In the genomic region with DNA sequence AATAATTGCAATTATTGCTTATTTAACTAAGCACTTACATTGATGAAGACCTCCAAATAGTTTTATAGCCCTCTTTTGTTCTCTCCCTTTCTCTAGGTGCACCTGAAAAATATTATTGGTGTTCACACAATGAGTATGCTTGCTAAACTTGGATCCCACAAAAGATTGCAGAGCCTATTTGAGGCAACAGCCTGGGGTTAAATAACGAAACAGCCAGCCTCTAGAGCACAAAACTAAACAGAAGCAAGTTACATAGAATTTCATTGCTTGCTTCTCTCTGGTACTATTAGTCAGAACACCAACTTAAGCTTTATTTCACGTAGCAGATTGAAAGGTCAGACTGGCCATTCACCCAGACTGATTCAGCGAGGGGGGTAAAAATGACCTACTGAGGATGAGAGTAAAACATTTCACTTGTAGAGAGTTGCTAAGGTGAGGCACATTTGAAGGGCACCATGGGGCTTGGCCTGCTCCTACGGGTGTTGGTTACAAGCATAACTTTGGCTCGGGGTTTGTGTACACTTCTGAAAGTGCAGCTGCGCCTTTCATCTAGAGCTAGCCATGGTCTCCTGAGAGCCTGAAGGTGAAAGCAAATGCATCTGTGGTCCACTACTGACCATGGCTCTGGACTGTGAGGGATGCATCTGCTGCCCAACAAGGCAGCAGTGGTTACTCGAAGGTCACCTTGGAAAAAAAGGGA, we compare ENCODE assay signal across 1 cellular context.
A peak's percentile ranks its signal among the peaks of the same experiment; 100 is the strongest.
TF ChIP-seq lines count a peak whose summit lies in the region.

No MANE protein-coding gene starts in this region.

TF ChIP-seq in GM12878, 131 proteins besides CTCF, POLR2A, EP300 and RAD21 (continued from another document and continues in another):
- TF ChIP-seq, protein P1, sequence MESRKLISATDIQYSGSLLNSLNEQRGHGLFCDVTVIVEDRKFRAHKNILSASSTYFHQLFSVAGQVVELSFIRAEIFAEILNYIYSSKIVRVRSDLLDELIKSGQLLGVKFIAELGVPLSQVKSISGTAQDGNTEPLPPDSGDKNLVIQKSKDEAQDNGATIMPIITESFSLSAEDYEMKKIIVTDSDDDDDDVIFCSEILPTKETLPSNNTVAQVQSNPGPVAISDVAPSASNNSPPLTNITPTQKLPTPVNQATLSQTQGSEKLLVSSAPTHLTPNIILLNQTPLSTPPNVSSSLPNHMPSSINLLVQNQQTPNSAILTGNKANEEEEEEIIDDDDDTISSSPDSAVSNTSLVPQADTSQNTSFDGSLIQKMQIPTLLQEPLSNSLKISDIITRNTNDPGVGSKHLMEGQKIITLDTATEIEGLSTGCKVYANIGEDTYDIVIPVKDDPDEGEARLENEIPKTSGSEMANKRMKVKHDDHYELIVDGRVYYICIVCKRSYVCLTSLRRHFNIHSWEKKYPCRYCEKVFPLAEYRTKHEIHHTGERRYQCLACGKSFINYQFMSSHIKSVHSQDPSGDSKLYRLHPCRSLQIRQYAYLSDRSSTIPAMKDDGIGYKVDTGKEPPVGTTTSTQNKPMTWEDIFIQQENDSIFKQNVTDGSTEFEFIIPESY (IDR thresholded peaks at IDR 0.05) = no peak
- TF ChIP-seq BCL11A (IDR thresholded peaks at IDR 0.05; ENCODE audit: low read depth, low read length) = 0 out of 2 replicates have a peak, but pooled peaks have one; percentile 24
- TF ChIP-seq, protein P2, sequence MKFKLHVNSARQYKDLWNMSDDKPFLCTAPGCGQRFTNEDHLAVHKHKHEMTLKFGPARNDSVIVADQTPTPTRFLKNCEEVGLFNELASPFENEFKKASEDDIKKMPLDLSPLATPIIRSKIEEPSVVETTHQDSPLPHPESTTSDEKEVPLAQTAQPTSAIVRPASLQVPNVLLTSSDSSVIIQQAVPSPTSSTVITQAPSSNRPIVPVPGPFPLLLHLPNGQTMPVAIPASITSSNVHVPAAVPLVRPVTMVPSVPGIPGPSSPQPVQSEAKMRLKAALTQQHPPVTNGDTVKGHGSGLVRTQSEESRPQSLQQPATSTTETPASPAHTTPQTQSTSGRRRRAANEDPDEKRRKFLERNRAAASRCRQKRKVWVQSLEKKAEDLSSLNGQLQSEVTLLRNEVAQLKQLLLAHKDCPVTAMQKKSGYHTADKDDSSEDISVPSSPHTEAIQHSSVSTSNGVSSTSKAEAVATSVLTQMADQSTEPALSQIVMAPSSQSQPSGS (IDR thresholded peaks at IDR 0.05; ENCODE audit: low read length) = no peak
- TF ChIP-seq, protein P3, sequence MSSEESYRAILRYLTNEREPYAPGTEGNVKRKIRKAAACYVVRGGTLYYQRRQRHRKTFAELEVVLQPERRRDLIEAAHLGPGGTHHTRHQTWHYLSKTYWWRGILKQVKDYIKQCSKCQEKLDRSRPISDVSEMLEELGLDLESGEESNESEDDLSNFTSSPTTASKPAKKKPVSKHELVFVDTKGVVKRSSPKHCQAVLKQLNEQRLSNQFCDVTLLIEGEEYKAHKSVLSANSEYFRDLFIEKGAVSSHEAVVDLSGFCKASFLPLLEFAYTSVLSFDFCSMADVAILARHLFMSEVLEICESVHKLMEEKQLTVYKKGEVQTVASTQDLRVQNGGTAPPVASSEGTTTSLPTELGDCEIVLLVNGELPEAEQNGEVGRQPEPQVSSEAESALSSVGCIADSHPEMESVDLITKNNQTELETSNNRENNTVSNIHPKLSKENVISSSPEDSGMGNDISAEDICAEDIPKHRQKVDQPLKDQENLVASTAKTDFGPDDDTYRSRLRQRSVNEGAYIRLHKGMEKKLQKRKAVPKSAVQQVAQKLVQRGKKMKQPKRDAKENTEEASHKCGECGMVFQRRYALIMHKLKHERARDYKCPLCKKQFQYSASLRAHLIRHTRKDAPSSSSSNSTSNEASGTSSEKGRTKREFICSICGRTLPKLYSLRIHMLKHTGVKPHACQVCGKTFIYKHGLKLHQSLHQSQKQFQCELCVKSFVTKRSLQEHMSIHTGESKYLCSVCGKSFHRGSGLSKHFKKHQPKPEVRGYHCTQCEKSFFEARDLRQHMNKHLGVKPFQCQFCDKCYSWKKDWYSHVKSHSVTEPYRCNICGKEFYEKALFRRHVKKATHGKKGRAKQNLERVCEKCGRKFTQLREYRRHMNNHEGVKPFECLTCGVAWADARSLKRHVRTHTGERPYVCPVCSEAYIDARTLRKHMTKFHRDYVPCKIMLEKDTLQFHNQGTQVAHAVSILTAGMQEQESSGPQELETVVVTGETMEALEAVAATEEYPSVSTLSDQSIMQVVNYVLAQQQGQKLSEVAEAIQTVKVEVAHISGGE (CRISPR knock-in tag; IDR thresholded peaks at IDR 0.05) = no peak
- no peak for TF ChIP-seq ZNF24 (IDR thresholded peaks at IDR 0.05)
- TF ChIP-seq, protein P4, sequence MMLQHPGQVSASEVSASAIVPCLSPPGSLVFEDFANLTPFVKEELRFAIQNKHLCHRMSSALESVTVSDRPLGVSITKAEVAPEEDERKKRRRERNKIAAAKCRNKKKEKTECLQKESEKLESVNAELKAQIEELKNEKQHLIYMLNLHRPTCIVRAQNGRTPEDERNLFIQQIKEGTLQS (IDR thresholded peaks at IDR 0.05; ENCODE audit: borderline replicate concordance, extremely low read depth, low read depth, low read length) = no peak
- no peak for TF ChIP-seq CBX3 (IDR thresholded peaks at IDR 0.05; ENCODE audit: borderline replicate concordance, low read depth)
- TF ChIP-seq, protein P5, sequence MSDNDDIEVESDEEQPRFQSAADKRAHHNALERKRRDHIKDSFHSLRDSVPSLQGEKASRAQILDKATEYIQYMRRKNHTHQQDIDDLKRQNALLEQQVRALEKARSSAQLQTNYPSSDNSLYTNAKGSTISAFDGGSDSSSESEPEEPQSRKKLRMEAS (IDR thresholded peaks at IDR 0.05; ENCODE audit: low read depth, low read length) = no peak
- peak; percentile 11; the same call in 1 of the 2 replicates for TF ChIP-seq NR2F1 (conservative IDR thresholded peaks at IDR 0.05)
- TF ChIP-seq, protein P6, sequence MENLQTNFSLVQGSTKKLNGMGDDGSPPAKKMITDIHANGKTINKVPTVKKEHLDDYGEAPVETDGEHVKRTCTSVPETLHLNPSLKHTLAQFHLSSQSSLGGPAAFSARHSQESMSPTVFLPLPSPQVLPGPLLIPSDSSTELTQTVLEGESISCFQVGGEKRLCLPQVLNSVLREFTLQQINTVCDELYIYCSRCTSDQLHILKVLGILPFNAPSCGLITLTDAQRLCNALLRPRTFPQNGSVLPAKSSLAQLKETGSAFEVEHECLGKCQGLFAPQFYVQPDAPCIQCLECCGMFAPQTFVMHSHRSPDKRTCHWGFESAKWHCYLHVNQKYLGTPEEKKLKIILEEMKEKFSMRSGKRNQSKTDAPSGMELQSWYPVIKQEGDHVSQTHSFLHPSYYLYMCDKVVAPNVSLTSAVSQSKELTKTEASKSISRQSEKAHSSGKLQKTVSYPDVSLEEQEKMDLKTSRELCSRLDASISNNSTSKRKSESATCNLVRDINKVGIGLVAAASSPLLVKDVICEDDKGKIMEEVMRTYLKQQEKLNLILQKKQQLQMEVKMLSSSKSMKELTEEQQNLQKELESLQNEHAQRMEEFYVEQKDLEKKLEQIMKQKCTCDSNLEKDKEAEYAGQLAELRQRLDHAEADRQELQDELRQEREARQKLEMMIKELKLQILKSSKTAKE (IDR thresholded peaks at IDR 0.05; ENCODE audit: low read depth, poor library complexity, severe bottlenecking) = peak; percentile 41
- peak; percentile 85 for TF ChIP-seq MEF2A (IDR thresholded peaks at IDR 0.05; ENCODE audit: insufficient read depth, low read depth, low read length)
- no peak for TF ChIP-seq NFXL1 (IDR thresholded peaks at IDR 0.05; ENCODE audit: borderline replicate concordance)
- 0 out of 2 replicates have a peak, but pooled peaks have one; percentile 26 for TF ChIP-seq CBX5 (IDR thresholded peaks at IDR 0.05; ENCODE audit: low read depth)
- no peak for TF ChIP-seq SMC3 (IDR thresholded peaks at IDR 0.05; ENCODE audit: borderline replicate concordance, low read length)
- TF ChIP-seq, protein P7, sequence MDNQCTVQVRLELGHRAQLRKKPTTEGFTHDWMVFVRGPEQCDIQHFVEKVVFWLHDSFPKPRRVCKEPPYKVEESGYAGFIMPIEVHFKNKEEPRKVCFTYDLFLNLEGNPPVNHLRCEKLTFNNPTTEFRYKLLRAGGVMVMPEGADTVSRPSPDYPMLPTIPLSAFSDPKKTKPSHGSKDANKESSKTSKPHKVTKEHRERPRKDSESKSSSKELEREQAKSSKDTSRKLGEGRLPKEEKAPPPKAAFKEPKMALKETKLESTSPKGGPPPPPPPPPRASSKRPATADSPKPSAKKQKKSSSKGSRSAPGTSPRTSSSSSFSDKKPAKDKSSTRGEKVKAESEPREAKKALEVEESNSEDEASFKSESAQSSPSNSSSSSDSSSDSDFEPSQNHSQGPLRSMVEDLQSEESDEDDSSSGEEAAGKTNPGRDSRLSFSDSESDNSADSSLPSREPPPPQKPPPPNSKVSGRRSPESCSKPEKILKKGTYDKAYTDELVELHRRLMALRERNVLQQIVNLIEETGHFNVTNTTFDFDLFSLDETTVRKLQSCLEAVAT (IDR thresholded peaks at IDR 0.05) = no peak
- peak; percentile 52; the same call in 1 of the 2 replicates for TF ChIP-seq RUNX3 (IDR thresholded peaks at IDR 0.05; ENCODE audit: low read length)
- 0 out of 2 replicates have a peak, but pooled peaks have one; percentile 15 for TF ChIP-seq CREM (IDR thresholded peaks at IDR 0.05; ENCODE audit: low read depth)
- TF ChIP-seq ATF7 (IDR thresholded peaks at IDR 0.05; ENCODE audit: low read depth) = no peak
- no peak for TF ChIP-seq SUZ12 (IDR thresholded peaks at IDR 0.05; ENCODE audit: unreplicated experiment)
- no peak for TF ChIP-seq ZNF207 (IDR thresholded peaks at IDR 0.05; ENCODE audit: borderline replicate concordance)
- TF ChIP-seq SPI1 (IDR thresholded peaks at IDR 0.05; ENCODE audit: borderline replicate concordance, insufficient read depth, low read depth, low read length) = no peak
- TF ChIP-seq RFX5 (IDR thresholded peaks at IDR 0.05; ENCODE audit: low read depth, low read length) = no peak
- no peak for TF ChIP-seq BRCA1 (IDR thresholded peaks at IDR 0.05; ENCODE audit: low read depth, low read length)
- no peak for TF ChIP-seq IRF4 (IDR thresholded peaks at IDR 0.05; ENCODE audit: low read depth, low read length)
- 0 out of 2 replicates have a peak, but pooled peaks have one; percentile 15 for TF ChIP-seq HDGF (IDR thresholded peaks at IDR 0.05)
- TF ChIP-seq LARP7 (IDR thresholded peaks at IDR 0.05) = no peak
- TF ChIP-seq NFIC (IDR thresholded peaks at IDR 0.05; ENCODE audit: low read depth, low read length) = peak; percentile 39; the same call in 1 of the 2 replicates
- TF ChIP-seq TARDBP (IDR thresholded peaks at IDR 0.05; ENCODE audit: borderline replicate concordance) = no peak
- TF ChIP-seq MTA3 (IDR thresholded peaks at IDR 0.05; ENCODE audit: borderline replicate concordance, low read length) = 0 out of 2 replicates have a peak, but pooled peaks have one; percentile 2
- no peak for TF ChIP-seq RCOR1 (conservative IDR thresholded peaks at IDR 0.05; ENCODE audit: low read depth, low read length)
- TF ChIP-seq, protein P8, sequence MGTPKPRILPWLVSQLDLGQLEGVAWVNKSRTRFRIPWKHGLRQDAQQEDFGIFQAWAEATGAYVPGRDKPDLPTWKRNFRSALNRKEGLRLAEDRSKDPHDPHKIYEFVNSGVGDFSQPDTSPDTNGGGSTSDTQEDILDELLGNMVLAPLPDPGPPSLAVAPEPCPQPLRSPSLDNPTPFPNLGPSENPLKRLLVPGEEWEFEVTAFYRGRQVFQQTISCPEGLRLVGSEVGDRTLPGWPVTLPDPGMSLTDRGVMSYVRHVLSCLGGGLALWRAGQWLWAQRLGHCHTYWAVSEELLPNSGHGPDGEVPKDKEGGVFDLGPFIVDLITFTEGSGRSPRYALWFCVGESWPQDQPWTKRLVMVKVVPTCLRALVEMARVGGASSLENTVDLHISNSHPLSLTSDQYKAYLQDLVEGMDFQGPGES (IDR thresholded peaks at IDR 0.05) = no peak
- TF ChIP-seq, protein P9, sequence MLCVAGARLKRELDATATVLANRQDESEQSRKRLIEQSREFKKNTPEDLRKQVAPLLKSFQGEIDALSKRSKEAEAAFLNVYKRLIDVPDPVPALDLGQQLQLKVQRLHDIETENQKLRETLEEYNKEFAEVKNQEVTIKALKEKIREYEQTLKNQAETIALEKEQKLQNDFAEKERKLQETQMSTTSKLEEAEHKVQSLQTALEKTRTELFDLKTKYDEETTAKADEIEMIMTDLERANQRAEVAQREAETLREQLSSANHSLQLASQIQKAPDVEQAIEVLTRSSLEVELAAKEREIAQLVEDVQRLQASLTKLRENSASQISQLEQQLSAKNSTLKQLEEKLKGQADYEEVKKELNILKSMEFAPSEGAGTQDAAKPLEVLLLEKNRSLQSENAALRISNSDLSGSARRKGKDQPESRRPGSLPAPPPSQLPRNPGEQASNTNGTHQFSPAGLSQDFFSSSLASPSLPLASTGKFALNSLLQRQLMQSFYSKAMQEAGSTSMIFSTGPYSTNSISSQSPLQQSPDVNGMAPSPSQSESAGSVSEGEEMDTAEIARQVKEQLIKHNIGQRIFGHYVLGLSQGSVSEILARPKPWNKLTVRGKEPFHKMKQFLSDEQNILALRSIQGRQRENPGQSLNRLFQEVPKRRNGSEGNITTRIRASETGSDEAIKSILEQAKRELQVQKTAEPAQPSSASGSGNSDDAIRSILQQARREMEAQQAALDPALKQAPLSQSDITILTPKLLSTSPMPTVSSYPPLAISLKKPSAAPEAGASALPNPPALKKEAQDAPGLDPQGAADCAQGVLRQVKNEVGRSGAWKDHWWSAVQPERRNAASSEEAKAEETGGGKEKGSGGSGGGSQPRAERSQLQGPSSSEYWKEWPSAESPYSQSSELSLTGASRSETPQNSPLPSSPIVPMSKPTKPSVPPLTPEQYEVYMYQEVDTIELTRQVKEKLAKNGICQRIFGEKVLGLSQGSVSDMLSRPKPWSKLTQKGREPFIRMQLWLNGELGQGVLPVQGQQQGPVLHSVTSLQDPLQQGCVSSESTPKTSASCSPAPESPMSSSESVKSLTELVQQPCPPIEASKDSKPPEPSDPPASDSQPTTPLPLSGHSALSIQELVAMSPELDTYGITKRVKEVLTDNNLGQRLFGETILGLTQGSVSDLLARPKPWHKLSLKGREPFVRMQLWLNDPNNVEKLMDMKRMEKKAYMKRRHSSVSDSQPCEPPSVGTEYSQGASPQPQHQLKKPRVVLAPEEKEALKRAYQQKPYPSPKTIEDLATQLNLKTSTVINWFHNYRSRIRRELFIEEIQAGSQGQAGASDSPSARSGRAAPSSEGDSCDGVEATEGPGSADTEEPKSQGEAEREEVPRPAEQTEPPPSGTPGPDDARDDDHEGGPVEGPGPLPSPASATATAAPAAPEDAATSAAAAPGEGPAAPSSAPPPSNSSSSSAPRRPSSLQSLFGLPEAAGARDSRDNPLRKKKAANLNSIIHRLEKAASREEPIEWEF (IDR thresholded peaks at IDR 0.05; ENCODE audit: insufficient replicate concordance, low read depth, low read length) = no peak
- peak; percentile 19; the same call in 1 of the 2 replicates for TF ChIP-seq FOXM1 (IDR thresholded peaks at IDR 0.05; ENCODE audit: low read depth, low read length)
- TF ChIP-seq MEF2B (IDR thresholded peaks at IDR 0.05; ENCODE audit: partially characterized antibody, poor library complexity, severe bottlenecking) = peak; percentile 68
- TF ChIP-seq, protein P10, sequence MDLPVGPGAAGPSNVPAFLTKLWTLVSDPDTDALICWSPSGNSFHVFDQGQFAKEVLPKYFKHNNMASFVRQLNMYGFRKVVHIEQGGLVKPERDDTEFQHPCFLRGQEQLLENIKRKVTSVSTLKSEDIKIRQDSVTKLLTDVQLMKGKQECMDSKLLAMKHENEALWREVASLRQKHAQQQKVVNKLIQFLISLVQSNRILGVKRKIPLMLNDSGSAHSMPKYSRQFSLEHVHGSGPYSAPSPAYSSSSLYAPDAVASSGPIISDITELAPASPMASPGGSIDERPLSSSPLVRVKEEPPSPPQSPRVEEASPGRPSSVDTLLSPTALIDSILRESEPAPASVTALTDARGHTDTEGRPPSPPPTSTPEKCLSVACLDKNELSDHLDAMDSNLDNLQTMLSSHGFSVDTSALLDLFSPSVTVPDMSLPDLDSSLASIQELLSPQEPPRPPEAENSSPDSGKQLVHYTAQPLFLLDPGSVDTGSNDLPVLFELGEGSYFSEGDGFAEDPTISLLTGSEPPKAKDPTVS (IDR thresholded peaks at IDR 0.05; ENCODE audit: low read depth, low read length) = no peak
- peak; percentile 65; the same call in 1 of the 2 replicates for TF ChIP-seq TBL1XR1 (IDR thresholded peaks at IDR 0.05; ENCODE audit: low read depth, low read length)
- TF ChIP-seq TCF12 (IDR thresholded peaks at IDR 0.05; ENCODE audit: low read depth, low read length) = no peak
